In genomic region chr10:66284621-66285020, GRCh38 we compare ENCODE assay signal across 22 cellular contexts.
"Had no signal": no experiment of that assay in that cellular context is flagged by ENCODE, and none has a peak within 500 bp of the region (broad histone marks: within the 10 kb centered on the region; RNA-seq: fewer than 3 reads in every experiment).

No MANE protein-coding gene starts in this region.

- FAIRE-seq: endothelial cell of umbilical vein had no signal

- H3K4me2 ChIP-seq: hepatocyte had no signal

- ATAC-seq: gastroesophageal sphincter; heart left ventricle; left cardiac atrium; left lung; left ventricle myocardium superior; lower lobe of right lung; mucosa of descending colon; naive thymus-derived CD8-positive, alpha-beta T cell had no signal

- H3K79me2 ChIP-seq: hepatocyte had no signal

- H3K36me3 ChIP-seq: esophagus muscularis mucosa, gastroesophageal sphincter, heart left ventricle, left lung, lower lobe of right lung had no signal

- H3K4me3 ChIP-seq: coronary artery, dorsolateral prefrontal cortex, esophagus muscularis mucosa, gastroesophageal sphincter, heart left ventricle, hepatocyte, left lung, lower lobe of right lung, mucosa of descending colon had no signal

- H3K4me1 ChIP-seq: esophagus muscularis mucosa, gastroesophageal sphincter, heart left ventricle, left lung, lower lobe of right lung had no signal

- H2AFZ ChIP-seq: hepatocyte had no signal

- H3K27ac ChIP-seq: coronary artery, dorsolateral prefrontal cortex, esophagus muscularis mucosa, foreskin keratinocyte, gastroesophageal sphincter, heart left ventricle, hepatocyte, left lung, lower lobe of right lung had no signal

- H3K27me3 ChIP-seq: dorsolateral prefrontal cortex, esophagus muscularis mucosa, foreskin keratinocyte, gastroesophageal sphincter, heart left ventricle, hepatocyte, left lung had no signal

- H3K9me3 ChIP-seq: esophagus muscularis mucosa, gastroesophageal sphincter, heart left ventricle, left lung, lower lobe of right lung, mucosa of descending colon had no signal

- DNase-seq: dermis blood vessel endothelial cell; dorsolateral prefrontal cortex; effector CD4-positive, alpha-beta T cell; effector memory CD4-positive, alpha-beta T cell; heart left ventricle; hypothalamus; immature natural killer cell; islet precursor cell; left cardiac atrium; left lung; left ventricle myocardium superior; lower lobe of right lung; mesenchymal stem cell; mucosa of descending colon; naive B cell; naive thymus-derived CD8-positive, alpha-beta T cell had no signal
